ENCODE assay signal across 18 cellular contexts in genomic region chr5:157365732-157366131, GRCh38.
DNase-seq lines count a peak whose midpoint lies in the region; ATAC-seq, FAIRE-seq and TF ChIP-seq lines count a peak whose summit lies in the region.
"Had no signal": no experiment of that assay in that cellular context is flagged by ENCODE, and none has a peak within 500 bp of the region (broad histone marks: within the 10 kb centered on the region; RNA-seq: fewer than 3 reads in every experiment).

No MANE protein-coding gene starts in this region.

- FAIRE-seq in RCC 7860 (lab: Jason Lieb, UNC) = no peak
- FAIRE-seq: GM19239 had no signal

- no peak for DNase-seq in activated naive CD4-positive, alpha-beta T cell treated with anti-CD3 and anti-CD28 coated beads, Interleukin-2, amount 10 ng/mL, durations not matched to agents 7 days and 5 days
- DNase-seq in fibroblast of mammary gland (ENCODE audit: low read depth) = peak; percentile 31
- no peak for DNase-seq in RCC 7860 (ENCODE audit: low spot score)
- DNase-seq in OCI-M2 (lab: John Stamatoyannopoulos, UW; ENCODE audit: unreplicated experiment) = no peak
- DNase-seq: 8988T, DND-41, H9, KBM-7, NCI-H1417 treated with DMSO at 0.1 percent for 48 hours, NCI-H1930, NCI-H446, NCI-H69, SIG-M5 had no signal

- peaks cover 5% of the 10 kb centered on the region for H3K4me1 ChIP-seq in stomach smooth muscle (ENCODE audit: control insufficient read depth, insufficient read depth, low read length)

- CTCF ChIA-PET in activated naive CD4-positive, alpha-beta T cell treated with anti-CD3 and anti-CD28 coated beads, Interleukin-2, amount 10 ng/mL, durations not matched to agents 7 days and 5 days (lab: Charles Lee) = no interaction called here

- peak overlapping the region; percentile 0 for H3K27ac Mint-ChIP-seq in activated naive CD4-positive, alpha-beta T cell treated with anti-CD3 and anti-CD28 coated beads, Interleukin-2, amount 50 U/mL, for 24 hours
- H3K27ac Mint-ChIP-seq in activated naive CD4-positive, alpha-beta T cell treated with anti-CD3 and anti-CD28 coated beads, Interleukin-2, amount 10 ng/mL, durations not matched to agents 7 days and 5 days = no peak overlapping the region
- H3K27ac Mint-ChIP-seq in activated T-helper 17 cell treated with anti-CD3 and anti-CD28 coated beads, Interleukin-2, amount 50 U/mL, for 72 hours = peak overlapping the region; percentile 60
- H3K27ac Mint-ChIP-seq: H9 had no signal

- H3K27ac ChIP-seq in stomach smooth muscle (ENCODE audit: low read length) = peak overlapping the region; percentile 81

- no peak for TF ChIP-seq CTCF in fibroblast of mammary gland (conservative IDR thresholded peaks at IDR 0.05; ENCODE audit: control insufficient read depth, insufficient read depth, low read depth, low read length)

- H3K4me3 ChIP-seq in fibroblast of mammary gland (ENCODE audit: control insufficient read depth, low read depth, low read length) (no peak overlapping the region), stomach smooth muscle (ENCODE audit: low read length in 2 of 2) (no peak overlapping the region)

- H3K4me3 Mint-ChIP-seq in activated naive CD4-positive, alpha-beta T cell treated with anti-CD3 and anti-CD28 coated beads, Interleukin-2, amount 50 U/mL, for 24 hours = no peak overlapping the region
- no peak overlapping the region for H3K4me3 Mint-ChIP-seq in activated naive CD4-positive, alpha-beta T cell treated with anti-CD3 and anti-CD28 coated beads, Interleukin-2, amount 10 ng/mL, durations not matched to agents 7 days and 5 days
- H3K4me3 Mint-ChIP-seq in activated T-helper 17 cell treated with anti-CD3 and anti-CD28 coated beads, Interleukin-2, amount 50 U/mL, for 72 hours = no peak overlapping the region
- H3K4me3 Mint-ChIP-seq: H9 had no signal

- no peaks in the 10 kb centered on the region for H3K27me3 ChIP-seq in stomach smooth muscle (ENCODE audit: control insufficient read depth in 1 of 2, insufficient read depth in 2 of 2, low read length in 2 of 2)

- H3K4me1 Mint-ChIP-seq in activated naive CD4-positive, alpha-beta T cell treated with anti-CD3 and anti-CD28 coated beads, Interleukin-2, amount 50 U/mL, for 24 hours = peaks cover 4% of the 10 kb centered on the region
- H3K4me1 Mint-ChIP-seq in activated naive CD4-positive, alpha-beta T cell treated with anti-CD3 and anti-CD28 coated beads, Interleukin-2, amount 10 ng/mL, durations not matched to agents 7 days and 5 days = no peaks in the 10 kb centered on the region
- no peaks in the 10 kb centered on the region for H3K4me1 Mint-ChIP-seq in activated T-helper 17 cell treated with anti-CD3 and anti-CD28 coated beads, Interleukin-2, amount 50 U/mL, for 72 hours

- peaks cover 0 to 2% of the 10 kb centered on the region in 2 donors for H3K36me3 ChIP-seq in stomach smooth muscle (ENCODE audit: control insufficient read depth in 2 of 2, insufficient read depth in 2 of 2, low read length in 2 of 2)

- no peak for ATAC-seq in activated T-helper 17 cell treated with anti-CD3 and anti-CD28 coated beads, Interleukin-2, amount 50 U/mL, for 72 hours (replicated peaks)
- ATAC-seq in GM19351 (IDR thresholded peaks at IDR 0.05; ENCODE audit: unreplicated experiment) = no peak

- H3K27me3 Mint-ChIP-seq in activated naive CD4-positive, alpha-beta T cell treated with anti-CD3 and anti-CD28 coated beads, Interleukin-2, amount 50 U/mL, for 24 hours = no peaks in the 10 kb centered on the region
- no peaks in the 10 kb centered on the region for H3K27me3 Mint-ChIP-seq in activated naive CD4-positive, alpha-beta T cell treated with anti-CD3 and anti-CD28 coated beads, Interleukin-2, amount 10 ng/mL, durations not matched to agents 7 days and 5 days
- H3K27me3 Mint-ChIP-seq in activated T-helper 17 cell treated with anti-CD3 and anti-CD28 coated beads, Interleukin-2, amount 50 U/mL, for 72 hours = no peaks in the 10 kb centered on the region

- H3K9ac ChIP-seq in stomach smooth muscle (ENCODE audit: low read length in 2 of 2) = no peak overlapping the region

- no peaks in the 10 kb centered on the region for H3K9me3 ChIP-seq in stomach smooth muscle (ENCODE audit: control insufficient read depth in 2 of 2, low read length in 2 of 2)

- no peaks in the 10 kb centered on the region for H3K9me3 Mint-ChIP-seq in activated naive CD4-positive, alpha-beta T cell treated with anti-CD3 and anti-CD28 coated beads, Interleukin-2, amount 50 U/mL, for 24 hours
- no peaks in the 10 kb centered on the region for H3K9me3 Mint-ChIP-seq in activated naive CD4-positive, alpha-beta T cell treated with anti-CD3 and anti-CD28 coated beads, Interleukin-2, amount 10 ng/mL, durations not matched to agents 7 days and 5 days
- no peaks in the 10 kb centered on the region for H3K9me3 Mint-ChIP-seq in activated T-helper 17 cell treated with anti-CD3 and anti-CD28 coated beads, Interleukin-2, amount 50 U/mL, for 72 hours
- H3K9me3 Mint-ChIP-seq: H9 had no signal

- peaks cover 20% of the 10 kb centered on the region for H3K36me3 Mint-ChIP-seq in activated naive CD4-positive, alpha-beta T cell treated with anti-CD3 and anti-CD28 coated beads, Interleukin-2, amount 50 U/mL, for 24 hours
- H3K36me3 Mint-ChIP-seq in activated naive CD4-positive, alpha-beta T cell treated with anti-CD3 and anti-CD28 coated beads, Interleukin-2, amount 10 ng/mL, durations not matched to agents 7 days and 5 days = peaks cover 83% of the 10 kb centered on the region
- peaks cover 100% of the 10 kb centered on the region for H3K36me3 Mint-ChIP-seq in activated T-helper 17 cell treated with anti-CD3 and anti-CD28 coated beads, Interleukin-2, amount 50 U/mL, for 72 hours (ENCODE audit: low read depth)
